26 cellular contexts compared by ENCODE assay signal in the genomic region with DNA sequence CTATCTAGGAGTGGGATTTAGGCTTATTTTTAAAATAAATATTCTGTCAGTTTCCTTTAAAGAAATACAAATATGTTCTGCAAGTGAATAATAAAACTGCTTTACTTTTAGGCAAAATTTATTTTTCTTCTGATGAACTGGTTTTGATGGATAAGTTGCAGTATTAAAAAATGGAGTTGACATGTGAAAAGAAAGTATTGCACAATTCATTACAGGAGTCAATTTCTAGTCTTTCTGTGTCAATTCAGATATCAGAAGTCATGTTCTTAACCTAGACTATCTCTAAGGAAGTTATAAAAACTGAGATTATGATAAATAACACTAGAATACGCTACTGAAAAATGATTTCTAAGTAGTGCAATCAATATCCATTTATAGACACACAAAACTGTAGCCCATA.
"Had no signal": no experiment of that assay in that cellular context is flagged by ENCODE, and none has a peak within 500 bp of the region (broad histone marks: within the 10 kb centered on the region; RNA-seq: fewer than 3 reads in every experiment).

No MANE protein-coding gene starts in this region.

- DNase-seq: colonic mucosa; cortex of kidney; dermis blood vessel endothelial cell; dorsolateral prefrontal cortex; effector CD4-positive, alpha-beta T cell; effector CD8-positive, alpha-beta T cell; effector memory CD4-positive, alpha-beta T cell; effector memory CD8-positive, alpha-beta T cell; endodermal cell; erythroblast; esophagus squamous epithelium; foreskin fibroblast; foreskin keratinocyte; foreskin melanocyte; gastrocnemius medialis; glutamatergic neuron; head of caudate nucleus; heart left ventricle; heart right ventricle had no signal

- ATAC-seq: effector memory CD8-positive, alpha-beta T cell; esophagus mucosa; foreskin keratinocyte; gastrocnemius medialis; gastroesophageal sphincter; heart left ventricle; heart right ventricle had no signal

- H3K27me3 ChIP-seq: colonic mucosa, dorsolateral prefrontal cortex, esophagus muscularis mucosa, esophagus squamous epithelium, foreskin keratinocyte, gastrocnemius medialis, gastroesophageal sphincter, heart left ventricle, heart right ventricle, hepatocyte had no signal

- H3K36me3 ChIP-seq: colonic mucosa, esophagus muscularis mucosa, esophagus squamous epithelium, gastrocnemius medialis, gastroesophageal sphincter, heart left ventricle, heart right ventricle had no signal

- H3K9me3 ChIP-seq: colonic mucosa, gastrocnemius medialis, gastroesophageal sphincter had no signal

- H3K4me1 ChIP-seq: colonic mucosa, esophagus muscularis mucosa, esophagus squamous epithelium, foreskin keratinocyte, gastrocnemius medialis, gastroesophageal sphincter, heart left ventricle, heart right ventricle had no signal

- H3K27ac ChIP-seq: colonic mucosa, coronary artery, dorsolateral prefrontal cortex, epithelial cell of prostate, esophagus muscularis mucosa, esophagus squamous epithelium, foreskin keratinocyte, gastrocnemius medialis, gastroesophageal sphincter, heart left ventricle, heart right ventricle, hepatocyte had no signal

- H3K79me2 ChIP-seq: hepatocyte had no signal

- FAIRE-seq: endothelial cell of umbilical vein had no signal

- H2AFZ ChIP-seq: hepatocyte had no signal

- H3K4me2 ChIP-seq: hepatocyte had no signal

- H3K4me3 ChIP-seq: colonic mucosa, coronary artery, dorsolateral prefrontal cortex, esophagus muscularis mucosa, esophagus squamous epithelium, gastrocnemius medialis, gastroesophageal sphincter, heart left ventricle, heart right ventricle, hepatocyte had no signal
